21 cellular contexts compared by ENCODE assay signal in the genomic region with DNA sequence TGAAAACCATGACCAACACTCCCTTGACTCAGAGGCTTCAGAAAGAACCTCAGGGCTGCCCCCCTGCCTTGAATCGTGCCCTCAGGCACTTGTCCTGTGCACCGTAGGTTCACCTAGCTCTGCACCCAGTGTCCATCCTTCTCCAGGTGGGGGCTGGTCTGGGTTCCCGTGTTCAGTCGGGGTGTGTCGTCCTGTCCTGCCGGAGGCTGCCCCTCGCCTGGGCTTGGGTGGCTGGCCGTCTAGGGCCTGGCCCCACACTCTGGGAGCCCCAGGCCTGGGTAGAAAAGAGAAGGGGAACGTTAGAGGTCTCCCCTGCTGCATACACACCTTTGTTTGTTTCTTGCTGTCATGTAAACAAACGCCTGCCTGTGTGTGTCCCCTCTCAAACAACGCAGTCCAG. TPM values are rescaled to one million over a fixed set of nuclear protein-coding genes. Genes with fewer than 3 reads are reported as not detected.
"Had no signal": no experiment of that assay in that cellular context is flagged by ENCODE, and none has a peak within 500 bp of the region (broad histone marks: within the 10 kb centered on the region; RNA-seq: fewer than 3 reads in every experiment).

No MANE protein-coding gene starts in this region.

- H3K27ac ChIP-seq: foreskin keratinocyte, spleen, testis, tibial nerve had no signal

- ATAC-seq: foreskin keratinocyte; naive thymus-derived CD4-positive, alpha-beta T cell; sciatic nerve; stimulated activated naive B cell treated with anti-CD40 and anti-IgM and Interleukin-4, amounts not matched to agents 10 μg/mL and 1 μg/mL and 100 μg/mL, for 72 hours; stimulated activated naive CD8-positive, alpha-beta T cell treated with anti-CD3 and anti-CD28 coated beads, Interleukin-15, amount 100 ng/mL, for 72 hours had no signal

- DNase-seq: foreskin keratinocyte; head of caudate nucleus; hippocampal formation; kidney glomerular epithelial cell; mesendoderm; naive thymus-derived CD4-positive, alpha-beta T cell; nephron progenitor cell; spleen; stimulated activated CD4-positive, alpha-beta T cell treated with anti-CD3 and anti-CD28 coated beads, Interleukin-15, amount 100 ng/mL, for 24 hours; stimulated activated CD4-positive, alpha-beta T cell treated with anti-CD3 and anti-CD28 coated beads, Interleukin-1b, Interleukin-23, amount 100 ng/mL, for 48 hours; stimulated activated CD4-positive, alpha-beta T cell treated with anti-CD3 and anti-CD28 coated beads, Interleukin-4, amount 100 ng/mL, for 24 hours; stimulated activated naive B cell treated with anti-CD40 and anti-IgM and Interleukin-4, amounts not matched to agents 10 μg/mL and 1 μg/mL and 100 μg/mL, for 72 hours; stimulated activated naive CD8-positive, alpha-beta T cell treated with anti-CD3 and anti-CD28 coated beads, Interleukin-15, amount 100 ng/mL, for 72 hours; testis had no signal

- H3K4me3 ChIP-seq: spleen, testis, tibial nerve had no signal

- H3K27me3 ChIP-seq: spleen, testis, tibial nerve had no signal

- H3K4me1 ChIP-seq: foreskin keratinocyte, testis, tibial nerve had no signal

- H3K36me3 ChIP-seq: spleen had no signal

- H3K9me3 ChIP-seq: spleen, testis, tibial nerve had no signal

RNA-seq across cellular contexts. Expression of a gene that starts 29.3 kb away (rescaled TPM):
- total RNA-seq: epithelial cell of proximal tubule, pulmonary artery endothelial cell had no signal

RNA-seq across cellular contexts. Expression of a gene that starts 37.0 kb away (rescaled TPM):
- total RNA-seq: liver, lung microvascular endothelial cell, mononuclear cell had no signal
- polyA plus RNA-seq: naive thymus-derived CD4-positive, alpha-beta T cell had no signal
